Comparison of ENCODE assay signal across 25 cellular contexts in the genomic region with DNA sequence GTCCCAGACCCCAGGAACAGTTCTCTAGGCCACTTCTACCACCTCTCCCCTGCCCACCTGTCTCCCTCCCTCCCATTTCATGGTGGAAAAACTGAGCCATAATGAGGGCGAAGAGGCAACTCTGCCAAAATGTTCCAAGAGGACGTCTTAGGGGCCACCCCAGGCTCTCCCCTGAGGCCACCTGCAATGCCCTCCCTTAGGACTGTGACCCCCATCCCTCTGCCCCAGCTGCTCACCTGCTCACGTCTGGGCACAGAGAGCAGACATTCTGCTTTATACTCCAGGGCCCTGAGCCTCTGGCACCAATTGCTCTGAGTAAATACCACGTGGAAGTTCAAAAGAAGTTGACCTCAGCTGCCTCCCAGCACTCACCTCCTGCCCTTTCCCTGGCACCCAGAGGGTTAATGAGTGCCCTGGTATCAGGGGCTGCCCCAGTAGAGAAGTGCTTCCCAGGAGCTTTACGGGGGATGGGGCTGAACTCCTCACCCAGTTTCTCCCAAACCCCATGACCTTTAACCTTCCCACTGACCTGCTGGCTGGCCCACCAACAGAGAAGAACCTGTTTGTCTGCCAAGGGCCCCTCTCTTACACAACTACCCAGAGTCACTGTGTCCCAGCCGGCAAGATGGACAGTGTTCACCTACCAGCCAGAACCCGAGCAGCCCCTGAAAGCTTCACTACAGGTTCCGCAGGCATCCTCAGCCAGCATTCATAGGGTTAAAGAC. TPM values are rescaled to one million over a fixed set of nuclear protein-coding genes. Genes with fewer than 3 reads are reported as not detected.
"Had no signal": no experiment of that assay in that cellular context is flagged by ENCODE, and none has a peak within 500 bp of the region (broad histone marks: within the 10 kb centered on the region; RNA-seq: fewer than 3 reads in every experiment).

No MANE protein-coding gene starts in this region.

- H3K27ac Mint-ChIP-seq: activated B cell treated with CpG ODN at 0.5 μM for 24 hours; activated CD4-positive, alpha-beta memory T cell treated with anti-CD3 and anti-CD28 coated beads for 36 hours; activated CD8-positive, alpha-beta memory T cell treated with anti-CD3 and anti-CD28 coated beads, Interleukin-2, amount 10 ng/mL, durations not matched to agents 7 days and 5 days; activated naive CD8-positive, alpha-beta T cell treated with anti-CD3 and anti-CD28 coated beads for 36 hours; effector memory CD8-positive, alpha-beta T cell; nephron progenitor cell had no signal

- DNase-seq: activated B cell treated with CpG ODN at 0.5 μM for 24 hours; activated CD4-positive, alpha-beta memory T cell treated with anti-CD3 and anti-CD28 coated beads for 36 hours; activated CD4-positive, alpha-beta T cell treated with anti-CD3 and anti-CD28 coated beads for 4 hours; activated CD8-positive, alpha-beta memory T cell treated with anti-CD3 and anti-CD28 coated beads, Interleukin-2, amount 10 ng/mL, durations not matched to agents 7 days and 5 days; activated naive CD8-positive, alpha-beta T cell treated with anti-CD3 and anti-CD28 coated beads for 36 hours; amygdala; body of pancreas; effector memory CD8-positive, alpha-beta T cell; left colon; nephron progenitor cell; ovary; psoas muscle; right cardiac atrium; small intestine; stimulated activated CD4-positive, alpha-beta T cell treated with anti-CD3 and anti-CD28 coated beads, Interleukin-4, amount 100 ng/mL, for 1 hour; stomach; T-helper 9 cell; trophoblast cell had no signal

- H3K27ac ChIP-seq: body of pancreas, ovary, psoas muscle, stomach, vagina had no signal

- H3K4me3 Mint-ChIP-seq: activated B cell treated with CpG ODN at 0.5 μM for 24 hours; activated CD4-positive, alpha-beta memory T cell treated with anti-CD3 and anti-CD28 coated beads for 36 hours; activated CD8-positive, alpha-beta memory T cell treated with anti-CD3 and anti-CD28 coated beads, Interleukin-2, amount 10 ng/mL, durations not matched to agents 7 days and 5 days; activated naive CD8-positive, alpha-beta T cell treated with anti-CD3 and anti-CD28 coated beads for 36 hours; nephron progenitor cell had no signal

- H3K36me3 Mint-ChIP-seq: activated CD8-positive, alpha-beta memory T cell treated with anti-CD3 and anti-CD28 coated beads, Interleukin-2, amount 10 ng/mL, durations not matched to agents 7 days and 5 days; activated naive CD8-positive, alpha-beta T cell treated with anti-CD3 and anti-CD28 coated beads for 36 hours had no signal

- ATAC-seq: activated CD8-positive, alpha-beta memory T cell treated with anti-CD3 and anti-CD28 coated beads, Interleukin-2, amount 10 ng/mL, durations not matched to agents 7 days and 5 days; effector memory CD8-positive, alpha-beta T cell; left colon had no signal

- H3K27me3 Mint-ChIP-seq: activated naive CD8-positive, alpha-beta T cell treated with anti-CD3 and anti-CD28 coated beads for 36 hours had no signal

- H3K4me1 ChIP-seq: psoas muscle had no signal

- H3K4me3 ChIP-seq: body of pancreas, lung, ovary, vagina had no signal

- H3K9me3 Mint-ChIP-seq: activated B cell treated with CpG ODN at 0.5 μM for 24 hours; activated CD4-positive, alpha-beta memory T cell treated with anti-CD3 and anti-CD28 coated beads for 36 hours; activated naive CD8-positive, alpha-beta T cell treated with anti-CD3 and anti-CD28 coated beads for 36 hours; effector memory CD8-positive, alpha-beta T cell; nephron progenitor cell had no signal

- H3K27me3 ChIP-seq: body of pancreas, ovary, stomach, vagina had no signal

- H3K9me3 ChIP-seq: body of pancreas, ovary, psoas muscle, stomach, vagina had no signal

- H3K36me3 ChIP-seq: ovary, stomach, vagina had no signal

RNA-seq across cellular contexts. Expression of gene APOA5, which starts 0.6 kb away (rescaled TPM):
- total RNA-seq: activated B cell treated with CpG ODN at 0.5 μM for 24 hours; activated CD4-positive, alpha-beta memory T cell treated with anti-CD3 and anti-CD28 coated beads for 36 hours; activated CD8-positive, alpha-beta memory T cell treated with anti-CD3 and anti-CD28 coated beads, Interleukin-2, amount 10 ng/mL, durations not matched to agents 7 days and 5 days; activated naive CD8-positive, alpha-beta T cell treated with anti-CD3 and anti-CD28 coated beads for 36 hours; cardiac septum; dermis microvascular lymphatic vessel endothelial cell; glomerular endothelial cell; left colon; myocyte; psoas muscle; right cardiac atrium; stomach; temporal lobe; vagina had no signal
- polyA plus RNA-seq: ovary, right cardiac atrium, stomach had no signal

RNA-seq across cellular contexts. Expression of gene APOA4, which starts 30.8 kb away (rescaled TPM):
- total RNA-seq: activated B cell treated with CpG ODN at 0.5 μM for 24 hours; activated CD4-positive, alpha-beta memory T cell treated with anti-CD3 and anti-CD28 coated beads for 36 hours; activated CD8-positive, alpha-beta memory T cell treated with anti-CD3 and anti-CD28 coated beads, Interleukin-2, amount 10 ng/mL, durations not matched to agents 7 days and 5 days; activated naive CD8-positive, alpha-beta T cell treated with anti-CD3 and anti-CD28 coated beads for 36 hours; body of pancreas; cardiac septum; dermis microvascular lymphatic vessel endothelial cell; glomerular endothelial cell; left colon; lung; myocyte; right cardiac atrium; temporal lobe; vagina had no signal

RNA-seq across cellular contexts. Expression of gene APOC3, which starts 37.4 kb away (rescaled TPM):
- total RNA-seq: activated B cell treated with CpG ODN at 0.5 μM for 24 hours; activated CD4-positive, alpha-beta memory T cell treated with anti-CD3 and anti-CD28 coated beads for 36 hours; activated CD8-positive, alpha-beta memory T cell treated with anti-CD3 and anti-CD28 coated beads, Interleukin-2, amount 10 ng/mL, durations not matched to agents 7 days and 5 days; activated naive CD8-positive, alpha-beta T cell treated with anti-CD3 and anti-CD28 coated beads for 36 hours; cardiac septum; dermis microvascular lymphatic vessel endothelial cell; glomerular endothelial cell; left colon; myocyte; temporal lobe; vagina had no signal
- polyA plus RNA-seq: ovary, right cardiac atrium, stomach had no signal
